In the genomic region with DNA sequence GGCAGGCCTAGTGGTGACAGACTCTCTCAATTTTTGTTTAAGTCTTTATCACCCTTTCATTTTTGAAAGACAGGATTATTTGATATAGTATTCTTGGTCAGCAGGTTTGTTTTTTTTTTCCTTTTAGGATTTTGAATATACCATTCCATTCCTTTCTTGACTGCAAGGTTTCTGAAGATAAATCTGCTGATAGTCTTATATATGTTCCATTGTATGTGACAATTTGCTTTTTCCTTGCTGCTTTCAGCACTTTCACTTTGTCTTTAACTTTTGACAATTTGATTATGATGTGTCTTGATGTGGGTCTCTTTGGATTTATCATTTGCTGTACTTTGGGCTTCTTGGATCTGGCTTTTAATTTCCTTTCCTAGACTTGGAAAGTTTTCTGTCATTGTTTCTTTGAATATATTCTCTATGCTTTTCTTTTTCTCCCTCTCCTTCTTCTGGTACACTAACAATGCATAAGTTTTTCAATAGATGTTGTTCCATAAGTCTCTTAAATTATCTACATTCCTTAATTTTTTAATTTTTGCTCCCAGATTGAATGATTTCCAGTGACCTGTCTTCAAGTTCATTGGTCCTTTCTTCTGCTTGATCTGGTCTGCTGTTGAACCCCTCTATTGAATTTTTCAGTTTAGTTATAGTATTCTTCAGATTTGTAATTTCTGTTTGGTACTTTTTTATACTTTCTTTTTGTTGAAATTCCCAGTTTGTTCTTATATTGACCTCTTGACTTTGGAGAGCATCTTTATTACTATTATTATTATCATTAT, we compare ENCODE assay signal across 23 cellular contexts.
"Had no signal": no experiment of that assay in that cellular context is flagged by ENCODE, and none has a peak within 500 bp of the region (broad histone marks: within the 10 kb centered on the region; RNA-seq: fewer than 3 reads in every experiment).

No MANE protein-coding gene starts in this region.

- H3K4me1 ChIP-seq: SJSA1 had no signal

- H3K4me3 ChIP-seq: MG63, SJSA1, SK-N-MC had no signal

- H3K27me3 ChIP-seq: MG63, SJSA1 had no signal

- H3K36me3 ChIP-seq: MG63, SJSA1 had no signal

- FAIRE-seq: HTR-8/SVneo, RCC 7860 had no signal

- H3K27ac ChIP-seq: HL-60, SJSA1, SK-N-MC had no signal

- DNase-seq: Karpas-422, KG1, MG63, NCI-H1092 treated with DMSO at 0.1 percent for 48 hours, NCI-H1436, NCI-H187, NCI-H2029, NCI-H2081 treated with DMSO at 0.1 percent for 48 hours, NCI-H2171, NCI-H226, NCI-H446, NCI-H510A, NCI-H524 treated with DMSO at 0.1 percent for 48 hours, NCI-H69, NCI-H774, Right ventricle myocardium superior, RPMI8226, SIG-M5 had no signal
